13 cellular contexts compared by ENCODE assay signal in genomic region chr15:50128266-50128665, GRCh38. TPM values are rescaled to one million over a fixed set of nuclear protein-coding genes. Genes with fewer than 3 reads are reported as not detected.
DNase-seq lines count a peak whose midpoint lies in the region; ATAC-seq, FAIRE-seq and TF ChIP-seq lines count a peak whose summit lies in the region.
"Had no signal": no experiment of that assay in that cellular context is flagged by ENCODE, and none has a peak within 500 bp of the region (broad histone marks: within the 10 kb centered on the region; RNA-seq: fewer than 3 reads in every experiment).

No MANE protein-coding gene starts in this region.

- no peak for ATAC-seq in psoas muscle
- ATAC-seq: T-helper 17 cell had no signal

- H3K9me3 ChIP-seq in psoas muscle (no peaks in the 10 kb centered on the region), small intestine (ENCODE audit: control insufficient read depth, low read depth) (no peaks in the 10 kb centered on the region)
- H3K9me3 ChIP-seq: thoracic aorta had no signal

- H3K36me3 ChIP-seq in psoas muscle (ENCODE audit: insufficient read depth in 1 of 2, low read depth in 1 of 2) (no peaks in the 10 kb centered on the region), small intestine (ENCODE audit: control insufficient read depth in 2 of 2, insufficient read depth in 2 of 2, low read length in 2 of 2) (no peaks in the 10 kb centered on the region)
- H3K36me3 ChIP-seq: thoracic aorta had no signal

- DNase-seq in KBM-7 = peak; percentile 89
- DNase-seq in SKM-1 treated with dmso at 0.1 percent for 144 hours (lab: John Stamatoyannopoulos, UW; ENCODE audit: unreplicated experiment) = peak; percentile 74
- peak; percentile 92 for DNase-seq in cardiac septum (ENCODE audit: low spot score)
- DNase-seq in psoas muscle = peak; percentile 47 to 59
- DNase-seq in T-helper 2 cell treated with Interferon-gamma antibody and Interleukin-4, amounts not matched to agents 5 μg/mL and 100 μg/mL, for 36 hours (ENCODE audit: low spot score) = no peak
- no peak for DNase-seq in central memory CD4-positive, alpha-beta T cell
- DNase-seq in activated naive CD4-positive, alpha-beta T cell treated with anti-CD3 and anti-CD28 coated beads for 36 hours = no peak
- DNase-seq in small intestine = no peak
- DNase-seq: NCI-H2171 treated with DMSO at 0.1 percent for 48 hours, T-helper 17 cell had no signal

- H3K4me3 ChIP-seq in psoas muscle (no peak overlapping the region), small intestine (ENCODE audit: low read depth in 1 of 2, low read length in 2 of 2) (no peak overlapping the region)
- H3K4me3 ChIP-seq: thoracic aorta had no signal

- H3K27ac ChIP-seq in psoas muscle = no peak overlapping the region
- no peak overlapping the region for H3K27ac ChIP-seq in small intestine (ENCODE audit: low read depth in 1 of 2, low read length in 1 of 2)
- H3K27ac ChIP-seq: thoracic aorta had no signal

- FAIRE-seq in small intestine (lab: Jason Lieb, UNC) = no peak
- FAIRE-seq: colon had no signal

- peaks cover 22% of the 10 kb centered on the region for H3K36me3 Mint-ChIP-seq in T-helper 2 cell treated with Interferon-gamma antibody and Interleukin-4, amounts not matched to agents 5 μg/mL and 100 μg/mL, for 36 hours (ENCODE audit: low read depth)
- peaks cover 5% of the 10 kb centered on the region for H3K36me3 Mint-ChIP-seq in activated naive CD4-positive, alpha-beta T cell treated with anti-CD3 and anti-CD28 coated beads for 36 hours (ENCODE audit: low read depth)

- no peak overlapping the region for H3K4me3 Mint-ChIP-seq in T-helper 2 cell treated with Interferon-gamma antibody and Interleukin-4, amounts not matched to agents 5 μg/mL and 100 μg/mL, for 36 hours
- H3K4me3 Mint-ChIP-seq in activated naive CD4-positive, alpha-beta T cell treated with anti-CD3 and anti-CD28 coated beads for 36 hours = no peak overlapping the region
- H3K4me3 Mint-ChIP-seq: T-helper 17 cell had no signal

- H3K27me3 ChIP-seq in psoas muscle (ENCODE audit: insufficient read depth in 3 of 3, low read length in 2 of 3) (no peaks in the 10 kb centered on the region), small intestine (ENCODE audit: control insufficient read depth in 2 of 2, insufficient read depth in 2 of 2, low read length in 2 of 2) (no peaks in the 10 kb centered on the region)

- H3K4me1 Mint-ChIP-seq in T-helper 2 cell treated with Interferon-gamma antibody and Interleukin-4, amounts not matched to agents 5 μg/mL and 100 μg/mL, for 36 hours (ENCODE audit: low read depth) = peaks cover 9% of the 10 kb centered on the region
- H3K4me1 Mint-ChIP-seq in activated naive CD4-positive, alpha-beta T cell treated with anti-CD3 and anti-CD28 coated beads for 36 hours (ENCODE audit: low read depth) = peaks cover 15% of the 10 kb centered on the region
- H3K4me1 Mint-ChIP-seq: T-helper 17 cell had no signal

- TF ChIP-seq CTCF in psoas muscle (IDR thresholded peaks at IDR 0.05) = no peak

- H3K4me1 ChIP-seq in psoas muscle = no peaks in the 10 kb centered on the region
- H3K4me1 ChIP-seq in small intestine (ENCODE audit: control insufficient read depth in 2 of 2, insufficient read depth in 1 of 2, low read depth in 1 of 2, low read length in 1 of 2) = no peaks in the 10 kb centered on the region

- CTCF ChIA-PET in activated naive CD4-positive, alpha-beta T cell treated with anti-CD3 and anti-CD28 coated beads for 36 hours (lab: Charles Lee) = interaction anchor here (0.7 to 1.3 kb wide), 4 partner anchors 9 to 832 kb away, joined by 3 to 4 read pairs (median 4); partner anchors contain the start of gene ATP8B4

- in situ Hi-C loops in KBM-7 (cut with MboI; ENCODE audit: low pct_unique_long_range_greater_than_20kb, low sequenced_read_pairs) = no loop called here

- no peak overlapping the region for H3K27ac Mint-ChIP-seq in T-helper 2 cell treated with Interferon-gamma antibody and Interleukin-4, amounts not matched to agents 5 μg/mL and 100 μg/mL, for 36 hours
- no peak overlapping the region for H3K27ac Mint-ChIP-seq in activated naive CD4-positive, alpha-beta T cell treated with anti-CD3 and anti-CD28 coated beads for 36 hours
- H3K27ac Mint-ChIP-seq: T-helper 17 cell had no signal

- H3K27me3 Mint-ChIP-seq in T-helper 2 cell treated with Interferon-gamma antibody and Interleukin-4, amounts not matched to agents 5 μg/mL and 100 μg/mL, for 36 hours (ENCODE audit: low read depth) = no peaks in the 10 kb centered on the region
- H3K27me3 Mint-ChIP-seq in activated naive CD4-positive, alpha-beta T cell treated with anti-CD3 and anti-CD28 coated beads for 36 hours (ENCODE audit: low read depth) = peaks cover 10% of the 10 kb centered on the region

- H3K9me3 Mint-ChIP-seq in T-helper 2 cell treated with Interferon-gamma antibody and Interleukin-4, amounts not matched to agents 5 μg/mL and 100 μg/mL, for 36 hours = peaks cover 17% of the 10 kb centered on the region
- peaks cover 18% of the 10 kb centered on the region for H3K9me3 Mint-ChIP-seq in activated naive CD4-positive, alpha-beta T cell treated with anti-CD3 and anti-CD28 coated beads for 36 hours

- intact Hi-C loops in cardiac septum (cut with DNase I) (no loop called here), psoas muscle (cut with DNase I) (no loop called here)
- intact Hi-C loops in activated naive CD4-positive, alpha-beta T cell treated with anti-CD3 and anti-CD28 coated beads for 36 hours (cut with micrococcal nuclease) = no loop called here

RNA-seq across cellular contexts. Expression of gene ATP8B4, which starts 9.2 kb away (rescaled TPM):
- total RNA-seq in cardiac septum (3.1 TPM), psoas muscle (1 to 10 TPM; 1.0 to 2.2 (median 1.5) TPM)
- polyA plus RNA-seq in psoas muscle (under 1 TPM; 0.25 to 0.31 (median 0.29) TPM), small intestine (1 to 10 TPM in 2 of 3 donors, under 1 TPM in 1; 0.45 to 2.4 (median 1.3) TPM)
- 1 to 10 TPM; 2.0 to 2.9 TPM for total RNA-seq in activated naive CD4-positive, alpha-beta T cell treated with anti-CD3 and anti-CD28 coated beads for 36 hours

RNA-seq across cellular contexts. Expression of gene SLC27A2, which starts 53.7 kb away (rescaled TPM):
- not detected for total RNA-seq in cardiac septum
- total RNA-seq in psoas muscle = not detected
- polyA plus RNA-seq in psoas muscle = under 1 TPM in 2 of 3 donors, not detected in 1; 0.01 to 0.04 TPM
- total RNA-seq in activated naive CD4-positive, alpha-beta T cell treated with anti-CD3 and anti-CD28 coated beads for 36 hours = 10 to 100 TPM; 25.2 TPM
- polyA plus RNA-seq in small intestine = 10 to 100 TPM in 1 of 3 donors, 1 to 10 TPM in 2; 4.3 to 15.7 (median 6.9) TPM
- total RNA-seq: myocyte had no signal

Comparison
In these comparisons a context has a peak if more than half of its experiments do, and no peak if none do; other contexts are left out.
1. DNase-seq: peak in KBM-7 (single experiment), SKM-1 treated with dmso at 0.1 percent for 144 hours (single experiment), cardiac septum (single experiment) and psoas muscle (2 of 2); none in T-helper 2 cell treated with Interferon-gamma antibody and Interleukin-4, amounts not matched to agents 5 μg/mL and 100 μg/mL, for 36 hours (single experiment), central memory CD4-positive, alpha-beta T cell (single experiment), activated naive CD4-positive, alpha-beta T cell treated with anti-CD3 and anti-CD28 coated beads for 36 hours (single experiment) and small intestine (single experiment).
2. RNA of gene SLC27A2, which starts 53.7 kb away (total RNA-seq): 25.2 TPM in activated naive CD4-positive, alpha-beta T cell treated with anti-CD3 and anti-CD28 coated beads for 36 hours; not detected in psoas muscle and not detected in cardiac septum (single experiment); every median in the first group is over 10 times any median in the second.